21 cellular contexts compared by ENCODE assay signal in genomic region chr18:55337153-55337552, GRCh38.
A peak's percentile ranks its signal among the peaks of the same experiment; 100 is the strongest.
DNase-seq lines count a peak whose midpoint lies in the region; ATAC-seq and TF ChIP-seq lines count a peak whose summit lies in the region.
"Had no signal": no experiment of that assay in that cellular context is flagged by ENCODE, and none has a peak within 500 bp of the region (broad histone marks: within the 10 kb centered on the region; RNA-seq: fewer than 3 reads in every experiment).

No MANE protein-coding gene starts in this region.

- CTCF ChIA-PET in SK-N-SH (lab: Yijun Ruan, JAX) = interaction anchor here (0.5 to 3.4 kb wide), 5 partner anchors 15 to 657 kb away, joined by 3 to 26 read pairs (median 3); no protein-coding TSS in a partner anchor

- H3K4me2 ChIP-seq in SK-N-SH = peak overlapping the region; percentile 86

- intact Hi-C loops in esophagus muscularis mucosa (cut with DNase I) = no loop called here
- intact Hi-C loops in gastrocnemius medialis (cut with DNase I; ENCODE audit: low total_unique reads) = loop anchor here (5.0 kb wide), 2 partner anchors 65 to 250 kb away; partner anchors contain the start of gene TCF4

- H3K9me3 ChIP-seq in SK-N-SH = no peaks in the 10 kb centered on the region
- no peaks in the 10 kb centered on the region for H3K9me3 ChIP-seq in esophagus muscularis mucosa
- no peaks in the 10 kb centered on the region for H3K9me3 ChIP-seq in gastrocnemius medialis
- H3K9me3 ChIP-seq in upper lobe of left lung = no peaks in the 10 kb centered on the region
- H3K9me3 ChIP-seq: Caco-2, mucosa of descending colon, tibial nerve had no signal

- TF ChIP-seq EP300 in SK-N-SH (IDR thresholded peaks at IDR 0.05; ENCODE audit: borderline replicate concordance in 1 of 2, low read depth in 1 of 2, low read length in 1 of 2) (no peak), esophagus muscularis mucosa (IDR thresholded peaks at IDR 0.05) (no peak), upper lobe of left lung (IDR thresholded peaks at IDR 0.05) (no peak)

- TF ChIP-seq RAD21 in SK-N-SH (IDR thresholded peaks at IDR 0.05; ENCODE audit: low read length) = no peak

- TF ChIP-seq POLR2A in esophagus muscularis mucosa (IDR thresholded peaks at IDR 0.05; ENCODE audit: low read depth) (no peak), gastrocnemius medialis (IDR thresholded peaks at IDR 0.05) (no peak), upper lobe of left lung (IDR thresholded peaks at IDR 0.05) (no peak)

- no peaks in the 10 kb centered on the region for H3K27me3 ChIP-seq in SK-N-SH (ENCODE audit: insufficient read depth)
- no peaks in the 10 kb centered on the region for H3K27me3 ChIP-seq in esophagus muscularis mucosa
- H3K27me3 ChIP-seq in gastrocnemius medialis = no peaks in the 10 kb centered on the region
- H3K27me3 ChIP-seq in upper lobe of left lung = no peaks in the 10 kb centered on the region
- H3K27me3 ChIP-seq: tibial nerve had no signal

- TF ChIP-seq CTCF in SK-N-SH (IDR thresholded peaks at IDR 0.05) (no peak), esophagus muscularis mucosa (IDR thresholded peaks at IDR 0.05) (no peak), gastrocnemius medialis (IDR thresholded peaks at IDR 0.05 in 4 of 5, conservative IDR thresholded peaks at IDR 0.05 in 1 of 5) (no peak), upper lobe of left lung (IDR thresholded peaks at IDR 0.05) (no peak)

- no peak overlapping the region for H3K4me3 ChIP-seq in SK-N-SH (ENCODE audit: low read depth in 2 of 2, low read length in 1 of 2)
- no peak overlapping the region for H3K4me3 ChIP-seq in esophagus muscularis mucosa
- H3K4me3 ChIP-seq in gastrocnemius medialis = peak overlapping the region in 1 of 4 donors; percentile 53
- no peak overlapping the region for H3K4me3 ChIP-seq in upper lobe of left lung
- H3K4me3 ChIP-seq: mucosa of descending colon, tibial nerve had no signal

- H3K9ac ChIP-seq in SK-N-SH = no peak overlapping the region

- WGBS in SK-N-SH (ENCODE audit: low lambda C conversion rate) = 85% methylated on average over 3 of the region's 3 CpGs
- 95% methylated on average over 3 of the region's 3 CpGs for WGBS in esophagus muscularis mucosa
- WGBS in upper lobe of left lung, 2 donors = 89 to 93% methylated on average over 3 of the region's 3 CpGs

- no peak overlapping the region for H3K27ac Mint-ChIP-seq in immature natural killer cell
- H3K27ac Mint-ChIP-seq: activated CD8-positive, alpha-beta T cell treated with anti-CD3 and anti-CD28 coated beads for 36 hours had no signal

- ATAC-seq in SK-N-SH treated with all-trans-retinoic acid at 6 μM for 48 hours = no peak
- no peak for ATAC-seq in gastrocnemius medialis
- no peak for ATAC-seq in upper lobe of left lung (ENCODE audit: low FRiP score in 2 of 2)
- ATAC-seq in GM21367 (IDR thresholded peaks at IDR 0.05; ENCODE audit: unreplicated experiment) = no peak
- ATAC-seq in HG02588 (IDR thresholded peaks at IDR 0.05; ENCODE audit: unreplicated experiment) = no peak
- ATAC-seq: activated CD8-positive, alpha-beta T cell treated with anti-CD3 and anti-CD28 coated beads for 36 hours; HCT116; left colon had no signal

- H3K36me3 ChIP-seq in SK-N-SH (replicated peaks in 1 of 2; ENCODE audit: control insufficient read depth in 1 of 2, insufficient read depth in 2 of 2, low read length in 1 of 2) (peaks cover 0 to 6% of the 10 kb centered on the region in 2 experiments), esophagus muscularis mucosa (no peaks in the 10 kb centered on the region), gastrocnemius medialis (no peaks in the 10 kb centered on the region), upper lobe of left lung (no peaks in the 10 kb centered on the region)
- H3K36me3 ChIP-seq: tibial nerve had no signal

- H3K4me1 Mint-ChIP-seq in immature natural killer cell = peaks cover 11 to 18% of the 10 kb centered on the region in 2 donors

- DNase-seq in SK-N-SH = no peak
- DNase-seq in esophagus muscularis mucosa (ENCODE audit: extremely low spot score) = no peak
- no peak for DNase-seq in gastrocnemius medialis
- no peak for DNase-seq in upper lobe of left lung
- no peak for DNase-seq in immature natural killer cell
- DNase-seq: 8988T; activated CD8-positive, alpha-beta T cell treated with anti-CD3 and anti-CD28 coated beads for 36 hours; activated naive CD4-positive, alpha-beta T cell; Caco-2; central memory CD4-positive, alpha-beta T cell; IMR-90; left colon; mucosa of descending colon; NCI-H1417 treated with DMSO at 0.1 percent for 48 hours; NCI-H510A treated with DMSO at 0.1 percent for 48 hours; T1000 had no signal

- no peaks in the 10 kb centered on the region for H3K36me3 Mint-ChIP-seq in immature natural killer cell

- in situ Hi-C loops in gastrocnemius medialis (cut with MboI; ENCODE audit: low sequenced_read_pairs in 4 of 4) = loop anchor here in 1 of 4 donors (10.0 to 25.0 kb wide), 3 partner anchors 100 to 1225 kb away; no protein-coding TSS in a partner anchor

- POLR2A ChIA-PET in SK-N-SH (lab: Yijun Ruan, JAX) = interaction anchor here (1.5 to 2.6 kb wide), 2 partner anchors 14 to 16 kb away, joined by 4 to 12 read pairs; no protein-coding TSS in a partner anchor

- H3K4me1 ChIP-seq in SK-N-SH (ENCODE audit: control insufficient read depth in 1 of 2, insufficient read depth in 2 of 2, low read depth in 1 of 2, low read length in 1 of 2) (peaks cover 47 to 55% of the 10 kb centered on the region in 2 experiments), esophagus muscularis mucosa (peaks cover 9 to 29% (median 16%) of the 10 kb centered on the region in 4 donors), gastrocnemius medialis (peaks cover 43 to 65% of the 10 kb centered on the region in 2 donors), upper lobe of left lung (peaks cover 9 to 30% (median 26%) of the 10 kb centered on the region in 4 donors)
- H3K4me1 ChIP-seq: Caco-2 had no signal

- no peaks in the 10 kb centered on the region for H3K27me3 Mint-ChIP-seq in immature natural killer cell (ENCODE audit: low read depth in 3 of 3)

- H2AFZ ChIP-seq in SK-N-SH (ENCODE audit: low read depth) = no peak overlapping the region

- H3F3A ChIP-seq in SK-N-SH (replicated peaks; ENCODE audit: insufficient read depth) = peaks cover 21% of the 10 kb centered on the region

- peaks cover 31% of the 10 kb centered on the region for H3K79me2 ChIP-seq in SK-N-SH (ENCODE audit: insufficient read depth)

- no peaks in the 10 kb centered on the region for H3K9me2 ChIP-seq in SK-N-SH

- H4K20me1 ChIP-seq in SK-N-SH (ENCODE audit: insufficient read depth) = no peaks in the 10 kb centered on the region

- H3K4me3 Mint-ChIP-seq in immature natural killer cell = no peak overlapping the region
- H3K4me3 Mint-ChIP-seq: activated CD8-positive, alpha-beta T cell treated with anti-CD3 and anti-CD28 coated beads for 36 hours had no signal

- H3K9me3 Mint-ChIP-seq in immature natural killer cell = no peaks in the 10 kb centered on the region
- H3K9me3 Mint-ChIP-seq: activated CD8-positive, alpha-beta T cell treated with anti-CD3 and anti-CD28 coated beads for 36 hours had no signal

- H3K27ac ChIP-seq in SK-N-SH (ENCODE audit: low read depth in 2 of 2, low read length in 1 of 2) = peak overlapping the region; percentile 82 to 98; a peak in 3 of 4 replicates
- H3K27ac ChIP-seq in esophagus muscularis mucosa (replicated peaks in 1 of 4) = peak overlapping the region; percentile 56 to 74 (median 65)
- peak overlapping the region; percentile 75 to 85 (median 82) for H3K27ac ChIP-seq in gastrocnemius medialis
- peak overlapping the region in 3 of 4 donors; percentile 69 to 88 (median 72) for H3K27ac ChIP-seq in upper lobe of left lung

TF ChIP-seq in SK-N-SH, 30 proteins besides CTCF, POLR2A, EP300 and RAD21:
- TF ChIP-seq CHD2 (IDR thresholded peaks at IDR 0.05; ENCODE audit: low read length, partially characterized antibody) (no peak), RCOR1 (IDR thresholded peaks at IDR 0.05; ENCODE audit: low read length) (no peak), SIN3A (IDR thresholded peaks at IDR 0.05; ENCODE audit: borderline replicate concordance, low read depth, low read length) (no peak), TAF1 (IDR thresholded peaks at IDR 0.05; ENCODE audit: borderline replicate concordance, low read depth, low read length) (no peak)

TF ChIP-seq in SK-N-SH treated with all-trans-retinoic acid at 6 μM for 48 hours, 23 proteins besides CTCF, POLR2A, EP300 and RAD21:
- no peak for TF ChIP-seq CREB5 (CRISPR knock-in tag; IDR thresholded peaks at IDR 0.05; ENCODE audit: low read depth)
- no peak for TF ChIP-seq ZFP30 (CRISPR knock-in tag; IDR thresholded peaks at IDR 0.05)
- TF ChIP-seq, protein P1, sequence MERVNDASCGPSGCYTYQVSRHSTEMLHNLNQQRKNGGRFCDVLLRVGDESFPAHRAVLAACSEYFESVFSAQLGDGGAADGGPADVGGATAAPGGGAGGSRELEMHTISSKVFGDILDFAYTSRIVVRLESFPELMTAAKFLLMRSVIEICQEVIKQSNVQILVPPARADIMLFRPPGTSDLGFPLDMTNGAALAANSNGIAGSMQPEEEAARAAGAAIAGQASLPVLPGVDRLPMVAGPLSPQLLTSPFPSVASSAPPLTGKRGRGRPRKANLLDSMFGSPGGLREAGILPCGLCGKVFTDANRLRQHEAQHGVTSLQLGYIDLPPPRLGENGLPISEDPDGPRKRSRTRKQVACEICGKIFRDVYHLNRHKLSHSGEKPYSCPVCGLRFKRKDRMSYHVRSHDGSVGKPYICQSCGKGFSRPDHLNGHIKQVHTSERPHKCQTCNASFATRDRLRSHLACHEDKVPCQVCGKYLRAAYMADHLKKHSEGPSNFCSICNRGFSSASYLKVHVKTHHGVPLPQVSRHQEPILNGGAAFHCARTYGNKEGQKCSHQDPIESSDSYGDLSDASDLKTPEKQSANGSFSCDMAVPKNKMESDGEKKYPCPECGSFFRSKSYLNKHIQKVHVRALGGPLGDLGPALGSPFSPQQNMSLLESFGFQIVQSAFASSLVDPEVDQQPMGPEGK (CRISPR knock-in tag; IDR thresholded peaks at IDR 0.05; ENCODE audit: borderline replicate concordance) = no peak
- no peak for TF ChIP-seq ZNF8 (CRISPR knock-in tag; IDR thresholded peaks at IDR 0.05)
- no peak for TF ChIP-seq ZNF70 (CRISPR knock-in tag; IDR thresholded peaks at IDR 0.05)
- TF ChIP-seq ESRRG (CRISPR knock-in tag; IDR thresholded peaks at IDR 0.05) = no peak
- TF ChIP-seq OSR1 (CRISPR knock-in tag; IDR thresholded peaks at IDR 0.05) = no peak
- TF ChIP-seq ZFP3 (CRISPR knock-in tag; IDR thresholded peaks at IDR 0.05) = no peak
